ENCODE assay signal across 23 cellular contexts in genomic region chr3:86047329-86047625, GRCh38.
DNase-seq lines count a peak whose midpoint lies in the region; ATAC-seq and TF ChIP-seq lines count a peak whose summit lies in the region.
"Had no signal": no experiment of that assay in that cellular context is flagged by ENCODE, and none has a peak within 500 bp of the region (broad histone marks: within the 10 kb centered on the region; RNA-seq: fewer than 3 reads in every experiment).

No MANE protein-coding gene starts in this region.

- no peaks in the 10 kb centered on the region for H3K27me3 Mint-ChIP-seq in endothelial cell (ENCODE audit: unreplicated experiment)

- H3K27ac Mint-ChIP-seq in endothelial cell (ENCODE audit: unreplicated experiment) = no peak overlapping the region
- H3K27ac Mint-ChIP-seq: GM23338, H9 had no signal

- no peaks in the 10 kb centered on the region for H3K4me1 Mint-ChIP-seq in endothelial cell (ENCODE audit: unreplicated experiment)
- H3K4me1 Mint-ChIP-seq: GM23338, H9 had no signal

- TF ChIP-seq CTCF in endothelial cell (IDR thresholded peaks at IDR 0.05; ENCODE audit: unreplicated experiment) = no peak

- no peaks in the 10 kb centered on the region for H3K36me3 Mint-ChIP-seq in endothelial cell (ENCODE audit: low read depth, unreplicated experiment)

- no peak overlapping the region for H3K4me3 Mint-ChIP-seq in endothelial cell (ENCODE audit: unreplicated experiment)
- H3K4me3 Mint-ChIP-seq: GM23338, H9 had no signal

- ATAC-seq in left ventricle myocardium superior (peak; percentile 74), GM21576 (IDR thresholded peaks at IDR 0.05; ENCODE audit: unreplicated experiment) (no peak)
- ATAC-seq: GM23338 had no signal

- intact Hi-C loops in left ventricle myocardium superior (cut with micrococcal nuclease) = no loop called here

- DNase-seq in NCI-H1105 treated with DMSO at 0.1 percent for 48 hours (lab: John Stamatoyannopoulos, UW) = peak; percentile 16
- no peak for DNase-seq in NCI-H1105 (lab: John Stamatoyannopoulos, UW)
- DNase-seq in DMS 273 (lab: John Stamatoyannopoulos, UW; ENCODE audit: unreplicated experiment) = peak; percentile 20
- peak; percentile 7 for DNase-seq in SK-N-DZ (ENCODE audit: low spot score)
- DNase-seq in left ventricle myocardium superior = no peak
- DNase-seq in amniotic stem cell (lab: John Stamatoyannopoulos, UW) = no peak
- DNase-seq in endothelial cell (ENCODE audit: low spot score) = no peak
- DNase-seq: 8988T; Calu3; H9; KBM-7; MV-4-11; NCI-H187; NCI-H2081 treated with DMSO at 0.1 percent for 48 hours; NCI-H2171; NCI-H226; NCI-H510A treated with DMSO at 0.1 percent for 48 hours; NCI-H748 treated with DMSO at 0.1 percent for 48 hours; NK-92 treated with Interleukin-12 subunit alpha and Interleukin-12 subunit beta, amount 100 ng/mL, for 24 hours; RPMI8226; SHP77 treated with DMSO at 0.1 percent for 48 hours had no signal

- no peaks in the 10 kb centered on the region for H3K9me3 Mint-ChIP-seq in endothelial cell (ENCODE audit: unreplicated experiment)

Comparison
In these comparisons a context has a peak if more than half of its experiments do, and no peak if none do; other contexts are left out.
1. DNase-seq: peak in NCI-H1105 treated with DMSO at 0.1 percent for 48 hours (single experiment), DMS 273 (single experiment) and SK-N-DZ (single experiment); none in NCI-H1105 (single experiment), left ventricle myocardium superior (single experiment), amniotic stem cell (single experiment) and endothelial cell (single experiment).